Comparison of ENCODE assay signal across 1 cellular context in genomic region chr4:16066586-16067128, GRCh38.
A peak's percentile ranks its signal among the peaks of the same experiment; 100 is the strongest.
TF ChIP-seq lines count a peak whose summit lies in the region.

No MANE protein-coding gene starts in this region.

TF ChIP-seq in GM12878, 131 proteins besides CTCF, POLR2A, EP300 and RAD21 (continued from another document):
- TF ChIP-seq PKNOX1 (IDR thresholded peaks at IDR 0.05) = peak; percentile 41
